In genomic region chr2:230602562-230603230, GRCh38 we compare ENCODE assay signal across 7 cellular contexts.
A peak's percentile ranks its signal among the peaks of the same experiment; 100 is the strongest.
DNase-seq lines count a peak whose midpoint lies in the region; ATAC-seq and TF ChIP-seq lines count a peak whose summit lies in the region.

No MANE protein-coding gene starts in this region.

- no peak overlapping the region for H3K4me2 ChIP-seq in smooth muscle cell

- no peaks in the 10 kb centered on the region for H3K79me2 ChIP-seq in smooth muscle cell (ENCODE audit: low read depth)

- no peak overlapping the region for H2AFZ ChIP-seq in smooth muscle cell (ENCODE audit: low read depth)

- no peak overlapping the region for H3K9ac ChIP-seq in smooth muscle cell (ENCODE audit: low read depth)

- H3K27me3 Mint-ChIP-seq in IgD-negative memory B cell, result no peaks in the 10 kb centered on the region

- H3K27ac Mint-ChIP-seq in IgD-negative memory B cell, result peak overlapping the region; percentile 96 to 99 (median 99)

- no peaks in the 10 kb centered on the region for H3F3A ChIP-seq in smooth muscle cell (ENCODE audit: low read depth)

- H3K36me3 Mint-ChIP-seq in IgD-negative memory B cell, result peaks cover 7% of the 10 kb centered on the region

- H3K9me3 Mint-ChIP-seq in IgD-negative memory B cell, result peaks cover 14 to 18% (median 16%) of the 10 kb centered on the region in 3 donors

- H3K4me3 Mint-ChIP-seq in IgD-negative memory B cell, result peak overlapping the region; percentile 69 to 97 (median 84)

- H3K4me3 ChIP-seq in smooth muscle cell, result no peak overlapping the region

- H3K9me3 ChIP-seq in smooth muscle cell (replicated peaks; ENCODE audit: low read depth), result no peaks in the 10 kb centered on the region

- H3K36me3 ChIP-seq in smooth muscle cell (ENCODE audit: low read depth), result no peaks in the 10 kb centered on the region

- no peaks in the 10 kb centered on the region for H3K27me3 ChIP-seq in smooth muscle cell (ENCODE audit: low read depth)

- no peak for TF ChIP-seq CTCF in smooth muscle cell (IDR thresholded peaks at IDR 0.05; ENCODE audit: borderline replicate concordance, insufficient read depth, poor library complexity, severe bottlenecking)

- H3K27ac ChIP-seq in smooth muscle cell (ENCODE audit: low read depth) (no peak overlapping the region), caudate nucleus (ENCODE audit: low read depth, low read length) (no peak overlapping the region)

- peak; percentile 20 to 39 for DNase-seq in activated T-helper 1 cell treated with anti-CD3 and anti-CD28 coated beads, Interleukin-2, amount 50 U/mL, for 16 hours (ENCODE audit: low read depth in 1 of 2, low spot score in 1 of 2)
- peak; percentile 17 to 38 (median 21) for DNase-seq in stimulated activated CD4-positive, alpha-beta T cell treated with anti-CD3 and anti-CD28 coated beads, TNF-alpha, amount 100 ng/mL, for 24 hours (ENCODE audit: low read depth in 3 of 3)
- DNase-seq in smooth muscle cell (lab: John Stamatoyannopoulos, UW; ENCODE audit: unreplicated experiment) (no peak), amygdala (lab: John Stamatoyannopoulos, UW) (no peak), caudate nucleus (lab: John Stamatoyannopoulos, UW) (no peak)

- peaks cover 61 to 69% (median 65%) of the 10 kb centered on the region in 3 donors for H3K4me1 Mint-ChIP-seq in IgD-negative memory B cell

- ATAC-seq in GM21423 (IDR thresholded peaks at IDR 0.05; ENCODE audit: unreplicated experiment), result peak; percentile 79

- WGBS in smooth muscle cell (ENCODE audit: low lambda C conversion rate), result 88% methylated on average over 7 of the region's 7 CpGs

- no peaks in the 10 kb centered on the region for H4K20me1 ChIP-seq in smooth muscle cell (ENCODE audit: low read depth)

- H3K4me1 ChIP-seq in smooth muscle cell (ENCODE audit: low read depth), result no peaks in the 10 kb centered on the region

Comparison
In these comparisons a context has a peak if more than half of its experiments do, and no peak if none do; other contexts are left out.
1. DNase-seq: peak in activated T-helper 1 cell treated with anti-CD3 and anti-CD28 coated beads, Interleukin-2, amount 50 U/mL, for 16 hours (2 of 2) and stimulated activated CD4-positive, alpha-beta T cell treated with anti-CD3 and anti-CD28 coated beads, TNF-alpha, amount 100 ng/mL, for 24 hours (3 of 3); none in smooth muscle cell (single experiment), amygdala (0 of 56) and caudate nucleus (0 of 61).